ENCODE assay signal across 22 cellular contexts in genomic region chr16:74898667-74899066, GRCh38.
DNase-seq lines count a peak whose midpoint lies in the region; ATAC-seq and TF ChIP-seq lines count a peak whose summit lies in the region.
"Had no signal": no experiment of that assay in that cellular context is flagged by ENCODE, and none has a peak within 500 bp of the region (broad histone marks: within the 10 kb centered on the region; RNA-seq: fewer than 3 reads in every experiment).

No MANE protein-coding gene starts in this region.

- H3K27me3 ChIP-seq in right cardiac atrium (ENCODE audit: control insufficient read depth, insufficient read depth) = no peaks in the 10 kb centered on the region
- no peaks in the 10 kb centered on the region for H3K27me3 ChIP-seq in WERI-Rb-1 (ENCODE audit: insufficient read depth, low read depth, severe bottlenecking)
- H3K27me3 ChIP-seq: BLaER1 treated with 17β-estradiol and CSF1 and Interleukin-3, amounts not matched to agents 10 nM and 100 nM had no signal

- no peaks in the 10 kb centered on the region for H3K9me3 ChIP-seq in right cardiac atrium (ENCODE audit: control insufficient read depth, low read length)
- H3K9me3 ChIP-seq in WERI-Rb-1 (ENCODE audit: severe bottlenecking) = no peaks in the 10 kb centered on the region
- H3K9me3 ChIP-seq: BLaER1 treated with 17β-estradiol and CSF1 and Interleukin-3, amounts not matched to agents 10 nM and 100 nM; HAP-1 had no signal

- peaks cover 2% of the 10 kb centered on the region; the same call in 1 of the 2 replicates for H3K36me3 ChIP-seq in WERI-Rb-1

- H3K27ac ChIP-seq in right cardiac atrium (ENCODE audit: low read length) (peak overlapping the region; percentile 53), WERI-Rb-1 (no peak overlapping the region)
- H3K27ac ChIP-seq: 22Rv1; BLaER1 treated with 17β-estradiol and CSF1 and Interleukin-3, amounts not matched to agents 10 nM and 100 nM; HL-60; KMS-11; PC-9 had no signal

- ATAC-seq in Right ventricle myocardium superior (ENCODE audit: poor library complexity) (peak; percentile 36), Right ventricle myocardium inferior (no peak), right cardiac atrium (peak in 1 of 2 donors; percentile 47)
- ATAC-seq: GM23338 had no signal

- DNase-seq in Right ventricle myocardium superior = no peak
- DNase-seq in Right ventricle myocardium inferior (ENCODE audit: missing footprints) = no peak
- DNase-seq in cerebellar cortex (ENCODE audit: low spot score) = peak; percentile 6
- DNase-seq in right cardiac atrium = no peak
- DNase-seq in superior temporal gyrus (ENCODE audit: extremely low spot score) = peak; percentile 18
- no peak for DNase-seq in WERI-Rb-1
- no peak for DNase-seq in AML-193 (lab: John Stamatoyannopoulos, UW)
- no peak for DNase-seq in NCI-H187 treated with DMSO at 0.1 percent for 48 hours (lab: John Stamatoyannopoulos, UW)
- DNase-seq: CD4-positive, alpha-beta T cell; HFFc6; MM.1S; NCI-H2029 treated with DMSO at 0.1 percent for 48 hours; NCI-H446 treated with DMSO at 0.1 percent for 48 hours; NCI-H526 treated with DMSO at 0.1 percent for 48 hours; PC-9; SHP77 had no signal

- WGBS in right cardiac atrium = 75% methylated on average over 8 of the region's 8 CpGs

- intact Hi-C loops in Right ventricle myocardium superior (cut with DNase I) (no loop called here), Right ventricle myocardium inferior (cut with DNase I) (no loop called here), right cardiac atrium (cut with DNase I) (no loop called here)

- TF ChIP-seq CTCF in WERI-Rb-1 (IDR thresholded peaks at IDR 0.05; ENCODE audit: low read depth, low read length) = no peak

- no peaks in the 10 kb centered on the region for H3K4me1 ChIP-seq in right cardiac atrium (ENCODE audit: control insufficient read depth, insufficient read depth, low read length)
- H3K4me1 ChIP-seq: HAP-1 had no signal

- H3K4me3 ChIP-seq in right cardiac atrium (ENCODE audit: low read length) = no peak overlapping the region
- H3K4me3 ChIP-seq in WERI-Rb-1 (ENCODE audit: low read depth, low read length) = no peak overlapping the region
- H3K4me3 ChIP-seq: BLaER1 treated with 17β-estradiol and CSF1 and Interleukin-3, amounts not matched to agents 10 nM and 100 nM; GM23338; HAP-1; PC-9 had no signal

Comparison
In these comparisons a context has a peak if more than half of its experiments do, and no peak if none do; other contexts are left out.
1. DNase-seq: peak in cerebellar cortex (single experiment) and superior temporal gyrus (single experiment); none in Right ventricle myocardium superior (single experiment), Right ventricle myocardium inferior (single experiment), right cardiac atrium (0 of 3), WERI-Rb-1 (single experiment), AML-193 (0 of 2) and NCI-H187 treated with DMSO at 0.1 percent for 48 hours (single experiment).